ENCODE assay signal across 21 cellular contexts in genomic region chr10:95881316-95881715, GRCh38. TPM values are rescaled to one million over a fixed set of nuclear protein-coding genes. Genes with fewer than 3 reads are reported as not detected.
"Had no signal": no experiment of that assay in that cellular context is flagged by ENCODE, and none has a peak within 500 bp of the region (broad histone marks: within the 10 kb centered on the region; RNA-seq: fewer than 3 reads in every experiment).

No MANE protein-coding gene starts in this region.

- H3K4me1 ChIP-seq: lower lobe of right lung, prostate gland, right lobe of liver had no signal

- DNase-seq: activated CD4-positive, alpha-beta T cell treated with anti-CD3 and anti-CD28 coated beads for 36 hours; activated CD8-positive, alpha-beta memory T cell treated with anti-CD3 and anti-CD28 coated beads, Interleukin-2, amount 50 U/mL, for 48 hours; activated CD8-positive, alpha-beta T cell treated with anti-CD3 and anti-CD28 coated beads for 36 hours; activated naive CD4-positive, alpha-beta T cell; caudate nucleus; endodermal cell; erythroblast; lower lobe of right lung; natural killer cell; nucleus accumbens; right lobe of liver; stimulated activated CD4-positive, alpha-beta T cell treated with anti-CD3 and anti-CD28 coated beads, Interleukin-2, amount 100 ng/mL, for 24 hours; stimulated activated naive CD4-positive, alpha-beta T cell treated with Interleukin-2 at 50 U/mL for 16 hours; T-cell; T1000; WERI-Rb-1 had no signal

- H3K4me3 ChIP-seq: hepatocyte, lower lobe of right lung, prostate gland, right lobe of liver, SK-N-MC had no signal

- H3K9me3 ChIP-seq: lower lobe of right lung, prostate gland, right lobe of liver had no signal

- H3K9me3 Mint-ChIP-seq: activated CD8-positive, alpha-beta T cell treated with anti-CD3 and anti-CD28 coated beads for 36 hours; activated T-helper 1 cell treated with anti-CD3 and anti-CD28 coated beads, Interleukin-12 subunit alpha, Interleukin-12 subunit beta, Interleukin-2, Interleukin-4 antibody, amounts not matched to agents 30 ng/mL and 10 ng/mL and 1 ng/mL, durations not matched to agents 14 hours and 24 hours and 36 hours; dendritic cell treated with granulocyte-macrophage colony-stimulating factor and Interleukin-4, amounts not matched to agents 40 ng/mL and 50 ng/mL, for 4 days; natural killer cell had no signal

- H3K4me1 Mint-ChIP-seq: activated CD4-positive, alpha-beta T cell treated with anti-CD3 and anti-CD28 coated beads for 36 hours; natural killer cell; T-cell had no signal

- H3K27ac Mint-ChIP-seq: activated CD4-positive, alpha-beta T cell treated with anti-CD3 and anti-CD28 coated beads for 36 hours; activated CD8-positive, alpha-beta T cell treated with anti-CD3 and anti-CD28 coated beads for 36 hours; activated T-helper 1 cell treated with anti-CD3 and anti-CD28 coated beads, Interleukin-12 subunit alpha, Interleukin-12 subunit beta, Interleukin-2, Interleukin-4 antibody, amounts not matched to agents 30 ng/mL and 10 ng/mL and 1 ng/mL, durations not matched to agents 14 hours and 24 hours and 36 hours; dendritic cell treated with granulocyte-macrophage colony-stimulating factor and Interleukin-4, amounts not matched to agents 40 ng/mL and 50 ng/mL, for 4 days; endodermal cell; natural killer cell; T-cell had no signal

- H3K27me3 ChIP-seq: hepatocyte, right lobe of liver had no signal

- ATAC-seq: activated CD4-positive, alpha-beta T cell treated with anti-CD3 and anti-CD28 coated beads for 36 hours; activated CD8-positive, alpha-beta T cell treated with anti-CD3 and anti-CD28 coated beads for 36 hours; lower lobe of right lung; natural killer cell; right lobe of liver; T-cell had no signal

- H3K36me3 ChIP-seq: lower lobe of right lung, prostate gland, right lobe of liver had no signal

- H3K27ac ChIP-seq: hepatocyte, lower lobe of right lung, prostate gland, right lobe of liver, SK-N-MC, WERI-Rb-1 had no signal

- H2AFZ ChIP-seq: hepatocyte had no signal

- H3K4me2 ChIP-seq: hepatocyte had no signal

- H3K4me3 Mint-ChIP-seq: activated CD4-positive, alpha-beta T cell treated with anti-CD3 and anti-CD28 coated beads for 36 hours; activated CD8-positive, alpha-beta T cell treated with anti-CD3 and anti-CD28 coated beads for 36 hours; activated T-helper 1 cell treated with anti-CD3 and anti-CD28 coated beads, Interleukin-12 subunit alpha, Interleukin-12 subunit beta, Interleukin-2, Interleukin-4 antibody, amounts not matched to agents 30 ng/mL and 10 ng/mL and 1 ng/mL, durations not matched to agents 14 hours and 24 hours and 36 hours; dendritic cell treated with granulocyte-macrophage colony-stimulating factor and Interleukin-4, amounts not matched to agents 40 ng/mL and 50 ng/mL, for 4 days; endodermal cell; natural killer cell; T-cell had no signal

- H3K36me3 Mint-ChIP-seq: natural killer cell had no signal

RNA-seq across cellular contexts. Expression of gene CC2D2B, which starts 26.5 kb away (rescaled TPM):
- polyA plus RNA-seq: hepatocyte had no signal
